In the genomic region with DNA sequence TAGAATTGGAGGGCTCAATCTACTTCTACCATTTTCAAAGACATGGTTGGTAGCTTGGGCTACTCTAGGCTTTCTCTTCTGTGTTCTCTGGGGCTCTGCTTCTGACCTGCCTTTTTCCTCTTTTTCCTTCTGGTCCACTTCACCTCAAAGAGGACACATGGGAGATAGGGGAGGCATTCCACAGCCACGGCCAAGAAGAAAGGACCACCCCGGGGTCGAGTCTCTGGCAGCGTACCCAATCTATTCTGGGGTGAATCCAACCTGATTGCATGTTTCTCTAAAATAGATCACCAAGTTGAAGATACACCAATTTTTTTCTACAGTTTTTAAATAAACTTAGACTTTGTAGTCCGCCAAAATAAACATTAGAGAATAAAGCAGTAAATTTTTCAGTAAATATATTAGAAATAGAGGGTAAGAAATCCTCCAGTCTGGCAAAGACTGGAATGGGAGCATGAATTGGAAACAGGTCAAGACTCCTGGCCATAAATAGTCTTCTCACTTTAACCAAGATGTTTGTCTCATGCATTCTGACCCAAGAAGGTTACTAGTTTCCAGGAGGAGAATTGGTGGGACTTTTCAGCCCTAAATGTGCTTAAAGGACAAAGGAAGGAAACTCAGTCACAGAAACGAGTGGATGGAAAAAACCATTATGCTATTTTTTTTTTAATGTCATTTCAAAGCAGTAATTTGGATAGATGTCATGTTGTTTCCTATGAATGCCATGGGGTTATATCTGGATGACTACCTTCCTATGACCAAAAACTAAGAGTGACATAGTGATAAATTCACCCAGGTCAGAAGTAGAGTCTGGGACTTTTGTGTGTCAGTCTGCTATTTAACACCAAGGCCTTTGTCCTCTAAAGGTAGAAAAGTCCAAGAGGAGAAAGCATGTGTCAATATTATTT, we compare ENCODE assay signal across 15 cellular contexts.
DNase-seq lines count a peak whose midpoint lies in the region; ATAC-seq and TF ChIP-seq lines count a peak whose summit lies in the region.
"Had no signal": no experiment of that assay in that cellular context is flagged by ENCODE, and none has a peak within 500 bp of the region (broad histone marks: within the 10 kb centered on the region; RNA-seq: fewer than 3 reads in every experiment).

No MANE protein-coding gene starts in this region.

- TF ChIP-seq POLR2A in right lobe of liver (IDR thresholded peaks at IDR 0.05) = no peak
- no peak for TF ChIP-seq POLR2A in vagina (IDR thresholded peaks at IDR 0.05)

- TF ChIP-seq CTCF in liver (IDR thresholded peaks at IDR 0.05; ENCODE audit: low read depth, low read length, missing input control) = no peak
- no peak for TF ChIP-seq CTCF in right lobe of liver (IDR thresholded peaks at IDR 0.05)
- no peak for TF ChIP-seq CTCF in left ventricle myocardium inferior (IDR thresholded peaks at IDR 0.05; ENCODE audit: borderline replicate concordance)
- TF ChIP-seq CTCF in vagina (IDR thresholded peaks at IDR 0.05) = no peak
- TF ChIP-seq CTCF in mammary epithelial cell (conservative IDR thresholded peaks at IDR 0.05 in 1 of 2, IDR thresholded peaks at IDR 0.05 in 1 of 2; ENCODE audit: extremely low read depth in 1 of 2, insufficient read depth in 1 of 2, low read depth in 1 of 2, low read length in 2 of 2) = no peak

- H3K4me3 ChIP-seq in liver (ENCODE audit: low read depth in 1 of 3, low read length in 3 of 3) = no peak overlapping the region
- no peak overlapping the region for H3K4me3 ChIP-seq in right lobe of liver
- no peak overlapping the region for H3K4me3 ChIP-seq in left ventricle myocardium inferior
- no peak overlapping the region for H3K4me3 ChIP-seq in vagina
- no peak overlapping the region for H3K4me3 ChIP-seq in mammary epithelial cell (replicated peaks in 1 of 3; ENCODE audit: insufficient read depth in 1 of 3, low read depth in 2 of 3, low read length in 3 of 3)
- H3K4me3 ChIP-seq: BLaER1 treated with 17β-estradiol and CSF1 and Interleukin-3, amounts not matched to agents 10 nM and 100 nM had no signal

- H3K27ac ChIP-seq in liver (ENCODE audit: low read depth in 1 of 2, low read length in 2 of 2) = peak overlapping the region; percentile 2 to 35
- H3K27ac ChIP-seq in right lobe of liver = no peak overlapping the region
- H3K27ac ChIP-seq in left ventricle myocardium inferior (replicated peaks) = peak overlapping the region; percentile 57
- H3K27ac ChIP-seq in vagina = peak overlapping the region; percentile 29
- no peak overlapping the region for H3K27ac ChIP-seq in mammary epithelial cell (ENCODE audit: insufficient read depth, low read depth, low read length)
- H3K27ac ChIP-seq: BLaER1 treated with 17β-estradiol and CSF1 and Interleukin-3, amounts not matched to agents 10 nM and 100 nM had no signal

- H3K4me1 ChIP-seq in liver (ENCODE audit: control insufficient read depth in 4 of 4, insufficient read depth in 4 of 4, low read length in 3 of 4) (peaks cover 0 to 28% (median 4%) of the 10 kb centered on the region in 4 donors), right lobe of liver (peaks cover 0 to 23% (median 6%) of the 10 kb centered on the region in 4 donors), left ventricle myocardium inferior (peaks cover 44% of the 10 kb centered on the region), vagina (no peaks in the 10 kb centered on the region), mammary epithelial cell (ENCODE audit: insufficient read depth, low read length) (no peaks in the 10 kb centered on the region)
- H3K4me1 ChIP-seq: BLaER1 treated with 17β-estradiol and CSF1 and Interleukin-3, amounts not matched to agents 10 nM and 100 nM had no signal

- ATAC-seq in right lobe of liver (no peak), sciatic nerve (peak; percentile 63)

- in situ Hi-C loops in mammary epithelial cell (cut with MboI; ENCODE audit: low sequenced_read_pairs in 2 of 2) = no loop called here

- no peaks in the 10 kb centered on the region for H3K79me2 ChIP-seq in mammary epithelial cell (ENCODE audit: insufficient read depth, low read length)

- no TSS peak for BruUV-seq in mammary epithelial cell (replicated peaks; lab: Mats Ljungman, UMichigan)

- H3K27me3 ChIP-seq in liver (ENCODE audit: control insufficient read depth in 4 of 4, insufficient read depth in 4 of 4, low read length in 3 of 4) = no peaks in the 10 kb centered on the region
- no peaks in the 10 kb centered on the region for H3K27me3 ChIP-seq in right lobe of liver
- H3K27me3 ChIP-seq in left ventricle myocardium inferior (ENCODE audit: low read depth) = no peaks in the 10 kb centered on the region
- no peaks in the 10 kb centered on the region for H3K27me3 ChIP-seq in vagina
- H3K27me3 ChIP-seq in mammary epithelial cell (ENCODE audit: insufficient read depth, low read length) = no peaks in the 10 kb centered on the region
- H3K27me3 ChIP-seq: BLaER1 treated with 17β-estradiol and CSF1 and Interleukin-3, amounts not matched to agents 10 nM and 100 nM had no signal

- no peak overlapping the region for H2AFZ ChIP-seq in mammary epithelial cell (ENCODE audit: low read depth, low read length)

- H3K9me3 ChIP-seq in liver (ENCODE audit: control insufficient read depth in 4 of 4, low read length in 3 of 4) (no peaks in the 10 kb centered on the region), right lobe of liver (no peaks in the 10 kb centered on the region), left ventricle myocardium inferior (replicated peaks) (no peaks in the 10 kb centered on the region), vagina (no peaks in the 10 kb centered on the region), mammary epithelial cell (replicated peaks; ENCODE audit: insufficient read depth, low read length) (no peaks in the 10 kb centered on the region)
- H3K9me3 ChIP-seq: BLaER1 treated with 17β-estradiol and CSF1 and Interleukin-3, amounts not matched to agents 10 nM and 100 nM had no signal

- H3K4me2 ChIP-seq in mammary epithelial cell (ENCODE audit: insufficient read depth, low read depth, low read length) = no peak overlapping the region
- H3K4me2 ChIP-seq: BLaER1 treated with 17β-estradiol and CSF1 and Interleukin-3, amounts not matched to agents 10 nM and 100 nM had no signal

- H3K9ac ChIP-seq in liver (ENCODE audit: low read depth in 1 of 2, low read length in 2 of 2) (no peak overlapping the region), mammary epithelial cell (ENCODE audit: insufficient read depth, low read length) (no peak overlapping the region)
- H3K9ac ChIP-seq: BLaER1 treated with 17β-estradiol and CSF1 and Interleukin-3, amounts not matched to agents 10 nM and 100 nM had no signal

- 44% methylated on average over 6 of the region's 6 CpGs for WGBS in liver
- 38% methylated on average over 6 of the region's 6 CpGs for WGBS in right lobe of liver (ENCODE audit: insufficient coverage, low coverage, low lambda C conversion rate, missing lambda C conversion rate)
- WGBS in mammary epithelial cell (ENCODE audit: low coverage, missing lambda C conversion rate) = 71% methylated on average over 6 of the region's 6 CpGs

- no peak for DNase-seq in right lobe of liver
- DNase-seq in left ventricle myocardium inferior = no peak
- DNase-seq in sciatic nerve (ENCODE audit: low spot score) = peak; percentile 73
- no peak for DNase-seq in vagina (ENCODE audit: extremely low spot score in 2 of 2)
- DNase-seq in mammary epithelial cell = no peak
- no peak for DNase-seq in germinal center (ENCODE audit: low spot score)
- no peak for DNase-seq in NCI-H526 treated with DMSO at 0.1 percent for 48 hours (lab: John Stamatoyannopoulos, UW)
- DNase-seq: DMS 273 treated with DMSO at 0.1 percent for 48 hours, KBM-7, NCI-H1092, NCI-H2107, NCI-H446, NCI-H774 had no signal

- H3K36me3 ChIP-seq in liver (ENCODE audit: control insufficient read depth in 4 of 4, insufficient read depth in 3 of 4, low read depth in 1 of 4, low read length in 3 of 4) (no peaks in the 10 kb centered on the region), right lobe of liver (no peaks in the 10 kb centered on the region), left ventricle myocardium inferior (no peaks in the 10 kb centered on the region), vagina (no peaks in the 10 kb centered on the region), mammary epithelial cell (ENCODE audit: insufficient read depth, low read length) (no peaks in the 10 kb centered on the region)
- H3K36me3 ChIP-seq: BLaER1 treated with 17β-estradiol and CSF1 and Interleukin-3, amounts not matched to agents 10 nM and 100 nM had no signal

- TF ChIP-seq RAD21 in liver (IDR thresholded peaks at IDR 0.05) = no peak

- no peaks in the 10 kb centered on the region for H4K20me1 ChIP-seq in mammary epithelial cell (ENCODE audit: insufficient read depth, low read length)
- H4K20me1 ChIP-seq: BLaER1 treated with 17β-estradiol and CSF1 and Interleukin-3, amounts not matched to agents 10 nM and 100 nM had no signal

- intact Hi-C loops in right lobe of liver (cut with DNase I) = no loop called here
- intact Hi-C loops in left ventricle myocardium inferior (cut with micrococcal nuclease) = no loop called here
- intact Hi-C loops in sciatic nerve (cut with DNase I) = no loop called here
- intact Hi-C loops in vagina (cut with DNase I) = no loop called here
- intact Hi-C loops in mammary epithelial cell (cut with micrococcal nuclease) = no loop called here

- dilution Hi-C loops in mammary epithelial cell (cut with HindIII; ENCODE audit: low sequenced_read_pairs) = no loop called here

- CTCF ChIA-PET in mammary epithelial cell (lab: Charles Lee; ENCODE audit: low non-redundant PET) = no interaction called here

TF ChIP-seq in liver, 16 proteins besides CTCF, POLR2A, EP300 and RAD21 (continues in another document):
- TF ChIP-seq, protein P1, sequence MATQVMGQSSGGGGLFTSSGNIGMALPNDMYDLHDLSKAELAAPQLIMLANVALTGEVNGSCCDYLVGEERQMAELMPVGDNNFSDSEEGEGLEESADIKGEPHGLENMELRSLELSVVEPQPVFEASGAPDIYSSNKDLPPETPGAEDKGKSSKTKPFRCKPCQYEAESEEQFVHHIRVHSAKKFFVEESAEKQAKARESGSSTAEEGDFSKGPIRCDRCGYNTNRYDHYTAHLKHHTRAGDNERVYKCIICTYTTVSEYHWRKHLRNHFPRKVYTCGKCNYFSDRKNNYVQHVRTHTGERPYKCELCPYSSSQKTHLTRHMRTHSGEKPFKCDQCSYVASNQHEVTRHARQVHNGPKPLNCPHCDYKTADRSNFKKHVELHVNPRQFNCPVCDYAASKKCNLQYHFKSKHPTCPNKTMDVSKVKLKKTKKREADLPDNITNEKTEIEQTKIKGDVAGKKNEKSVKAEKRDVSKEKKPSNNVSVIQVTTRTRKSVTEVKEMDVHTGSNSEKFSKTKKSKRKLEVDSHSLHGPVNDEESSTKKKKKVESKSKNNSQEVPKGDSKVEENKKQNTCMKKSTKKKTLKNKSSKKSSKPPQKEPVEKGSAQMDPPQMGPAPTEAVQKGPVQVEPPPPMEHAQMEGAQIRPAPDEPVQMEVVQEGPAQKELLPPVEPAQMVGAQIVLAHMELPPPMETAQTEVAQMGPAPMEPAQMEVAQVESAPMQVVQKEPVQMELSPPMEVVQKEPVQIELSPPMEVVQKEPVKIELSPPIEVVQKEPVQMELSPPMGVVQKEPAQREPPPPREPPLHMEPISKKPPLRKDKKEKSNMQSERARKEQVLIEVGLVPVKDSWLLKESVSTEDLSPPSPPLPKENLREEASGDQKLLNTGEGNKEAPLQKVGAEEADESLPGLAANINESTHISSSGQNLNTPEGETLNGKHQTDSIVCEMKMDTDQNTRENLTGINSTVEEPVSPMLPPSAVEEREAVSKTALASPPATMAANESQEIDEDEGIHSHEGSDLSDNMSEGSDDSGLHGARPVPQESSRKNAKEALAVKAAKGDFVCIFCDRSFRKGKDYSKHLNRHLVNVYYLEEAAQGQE (IDR thresholded peaks at IDR 0.05) = no peak

Comparison
In these comparisons a context has a peak if more than half of its experiments do, and no peak if none do; other contexts are left out.
1. H3K27ac ChIP-seq: peak in liver (2 of 2), left ventricle myocardium inferior (single experiment) and vagina (single experiment); none in right lobe of liver (0 of 3) and mammary epithelial cell (single experiment).